Comparison of ENCODE assay signal across 1 cellular context in the genomic region with DNA sequence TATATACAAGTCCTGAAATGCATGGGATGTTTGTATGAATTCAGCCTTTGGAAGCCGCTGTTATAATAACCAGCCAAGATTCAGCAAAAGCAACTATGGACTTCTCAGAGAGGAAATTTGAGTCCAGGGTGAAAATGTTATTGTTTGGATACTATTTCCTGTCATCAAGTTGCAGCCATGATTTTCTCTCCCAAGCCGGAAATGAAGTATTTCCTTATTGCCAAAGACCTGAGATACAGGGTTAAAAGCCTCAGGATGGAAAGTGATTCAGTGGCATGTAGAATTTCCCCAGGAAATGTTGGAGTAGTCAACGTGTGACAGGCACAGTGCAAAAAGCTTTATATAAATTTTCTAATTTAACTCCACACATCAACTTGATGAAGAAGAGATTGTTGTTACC.
TF ChIP-seq lines count a peak whose summit lies in the region.

No MANE protein-coding gene starts in this region.

TF ChIP-seq in IMR-90, 13 proteins besides CTCF, POLR2A, EP300 and RAD21 (continued from another document):
- TF ChIP-seq CHD1 (IDR thresholded peaks at IDR 0.05; ENCODE audit: low read depth, low read length) (no peak), RCOR1 (IDR thresholded peaks at IDR 0.05; ENCODE audit: insufficient replicate concordance, low read length) (no peak), NFE2L2 (IDR thresholded peaks at IDR 0.05; ENCODE audit: low read depth, low read length) (no peak), MAZ (IDR thresholded peaks at IDR 0.05; ENCODE audit: borderline replicate concordance, low read depth, low read length) (no peak)
